ENCODE assay signal across 17 cellular contexts in genomic region chr1:232045571-232045970, GRCh38.
"Had no signal": no experiment of that assay in that cellular context is flagged by ENCODE, and none has a peak within 500 bp of the region (broad histone marks: within the 10 kb centered on the region; RNA-seq: fewer than 3 reads in every experiment).

No MANE protein-coding gene starts in this region.

- DNase-seq: activated B cell treated with CpG ODN at 0.5 μM for 24 hours; activated CD4-positive, alpha-beta T cell treated with anti-CD3 and anti-CD28 coated beads, Interleukin-2, amount 10 ng/mL, durations not matched to agents 24 days and 14 days; activated CD8-positive, alpha-beta memory T cell treated with anti-CD3 and anti-CD28 coated beads, Interleukin-2, amount 50 U/mL, for 4 hours; activated CD8-positive, alpha-beta T cell treated with anti-CD3 and anti-CD28 coated beads, Interleukin-2, amount 10 ng/mL, durations not matched to agents 7 days and 5 days; activated gamma-delta T cell; activated T-cell treated with anti-CD3 and anti-CD28 coated beads, Interleukin-2, amount 50 U/mL, for 72 hours; amniotic stem cell; central memory CD4-positive, alpha-beta T cell; colonic mucosa; naive B cell; sigmoid colon; spleen had no signal

- H3K4me3 ChIP-seq: colonic mucosa, gastroesophageal sphincter, lung, sigmoid colon, spleen, vagina had no signal

- H3K9ac ChIP-seq: parathyroid adenoma had no signal

- H3K9me3 ChIP-seq: colonic mucosa, gastroesophageal sphincter, neutrophil, sigmoid colon, spleen, vagina had no signal

- H2AFZ ChIP-seq: parathyroid adenoma had no signal

- H3K27me3 ChIP-seq: colonic mucosa, gastroesophageal sphincter, neutrophil, sigmoid colon, spleen, vagina had no signal

- H3K36me3 ChIP-seq: colonic mucosa, gastroesophageal sphincter, neutrophil, sigmoid colon, spleen, vagina had no signal

- ATAC-seq: activated CD8-positive, alpha-beta T cell treated with anti-CD3 and anti-CD28 coated beads, Interleukin-2, amount 10 ng/mL, durations not matched to agents 7 days and 5 days; gastroesophageal sphincter had no signal

- H3K4me1 ChIP-seq: colonic mucosa, parathyroid adenoma, sigmoid colon, spleen, vagina had no signal

- H3K27ac ChIP-seq: colonic mucosa, gastroesophageal sphincter, neutrophil, parathyroid adenoma, sigmoid colon, spleen, vagina had no signal
